Comparison of ENCODE assay signal across 19 cellular contexts in genomic region chr19:30731596-30731995, GRCh38.
DNase-seq lines count a peak whose midpoint lies in the region; ATAC-seq and TF ChIP-seq lines count a peak whose summit lies in the region.
"Had no signal": no experiment of that assay in that cellular context is flagged by ENCODE, and none has a peak within 500 bp of the region (broad histone marks: within the 10 kb centered on the region; RNA-seq: fewer than 3 reads in every experiment).

No MANE protein-coding gene starts in this region.

- DNase-seq in Right ventricle myocardium superior = no peak
- DNase-seq in Right ventricle myocardium inferior (ENCODE audit: missing footprints) = no peak
- DNase-seq in H9 = no peak
- peak; percentile 68 for DNase-seq in NCI-H2171 treated with DMSO at 0.1 percent for 48 hours (lab: John Stamatoyannopoulos, UW)
- DNase-seq in NAMALWA (ENCODE audit: low spot score) = no peak
- DNase-seq in stimulated activated CD4-positive, alpha-beta T cell treated with anti-CD3 and anti-CD28 coated beads, Interleukin-4, amount 100 ng/mL, for 4 hours = no peak
- DNase-seq: 8988T; ACHN; AML-193; BE2C; CD4-positive, alpha-beta T cell; CD8-positive, alpha-beta memory T cell; DMS153; DND-41; GOT3; HCEC 1CT had no signal

- H3K4me1 Mint-ChIP-seq in H9 = peaks cover 9% of the 10 kb centered on the region in 2 experiments
- H3K4me1 Mint-ChIP-seq: CD14-positive monocyte; CD8-positive, alpha-beta memory T cell had no signal

- H3K4me3 Mint-ChIP-seq in H9 = no peak overlapping the region
- H3K4me3 Mint-ChIP-seq: CD14-positive monocyte; CD4-positive, alpha-beta T cell; CD8-positive, alpha-beta memory T cell had no signal

- no peak for TF ChIP-seq CTCF in H9 (conservative IDR thresholded peaks at IDR 0.05)

- ATAC-seq in Right ventricle myocardium superior (ENCODE audit: poor library complexity) (peak; percentile 43), Right ventricle myocardium inferior (no peak)
- ATAC-seq: A549 had no signal

- H4K8ac ChIP-seq in H9 (replicated peaks; ENCODE audit: insufficient read length, low read depth, low read length) = no peak overlapping the region

- no peak overlapping the region for H2BK120ac ChIP-seq in H9 (ENCODE audit: low read depth, low read length, poor library complexity, severe bottlenecking)

- no peak overlapping the region for H3K18ac ChIP-seq in H9 (ENCODE audit: insufficient read length, low read depth, low read length)

- 0 out of 2 replicates have a peak overlapping the region, but pooled peaks have one; percentile 22 for H3K14ac ChIP-seq in H9 (ENCODE audit: insufficient read depth, low read length)

- no peak overlapping the region for H3K27ac ChIP-seq in H9 (ENCODE audit: insufficient read length, low read depth, low read length)
- H3K27ac ChIP-seq: A549; BLaER1 treated with 17β-estradiol and CSF1 and Interleukin-3, amounts not matched to agents 10 nM and 100 nM had no signal

- no peak overlapping the region for H3T11ph ChIP-seq in H9 (ENCODE audit: low read length)

- no peaks in the 10 kb centered on the region for H3K23me2 ChIP-seq in H9 (ENCODE audit: insufficient read length, low read depth, low read length, poor library complexity, severe bottlenecking)

- no peak overlapping the region for H4K91ac ChIP-seq in H9 (ENCODE audit: insufficient read length, low read depth, low read length)

- no peak overlapping the region for H3K4me2 ChIP-seq in H9 (ENCODE audit: insufficient read depth, insufficient read length, low read length)
- H3K4me2 ChIP-seq: A549; BLaER1 treated with 17β-estradiol and CSF1 and Interleukin-3, amounts not matched to agents 10 nM and 100 nM had no signal

- H3K56ac ChIP-seq in H9 (ENCODE audit: insufficient read length, low read depth, low read length) = no peak overlapping the region

- no peaks in the 10 kb centered on the region for H3K9me3 Mint-ChIP-seq in H9
- H3K9me3 Mint-ChIP-seq: CD4-positive, alpha-beta T cell had no signal

- no CpG with 5 or more reads among the region's 3 CpGs for WGBS in H9 (ENCODE audit: extremely low coverage, insufficient read length, low lambda C conversion rate)

- no peak overlapping the region for H2BK12ac ChIP-seq in H9 (ENCODE audit: insufficient read length, low read depth, low read length)

- intact Hi-C loops in Right ventricle myocardium superior (cut with DNase I) = no loop called here
- intact Hi-C loops in Right ventricle myocardium inferior (cut with DNase I) = no loop called here

- H2BK20ac ChIP-seq in H9 (ENCODE audit: low read depth, low read length, poor library complexity, severe bottlenecking) = no peak overlapping the region

- H3K4me1 ChIP-seq in H9 (ENCODE audit: insufficient read depth, low read length) = no peaks in the 10 kb centered on the region
- H3K4me1 ChIP-seq: A549, BE2C had no signal

- H4K20me1 ChIP-seq in H9 (ENCODE audit: control insufficient read depth, insufficient read depth, insufficient read length) = no peaks in the 10 kb centered on the region
- H4K20me1 ChIP-seq: BLaER1 treated with 17β-estradiol and CSF1 and Interleukin-3, amounts not matched to agents 10 nM and 100 nM had no signal

- no peak overlapping the region for H3K27ac Mint-ChIP-seq in H9
- H3K27ac Mint-ChIP-seq: CD14-positive monocyte; CD4-positive, alpha-beta T cell; CD8-positive, alpha-beta memory T cell had no signal

- H3K27me3 Mint-ChIP-seq in H9 (ENCODE audit: low read depth) = peaks cover 2% of the 10 kb centered on the region; the same call in 1 of the 2 replicates
- H3K27me3 Mint-ChIP-seq: CD4-positive, alpha-beta T cell had no signal

- no peak overlapping the region for H3K9ac ChIP-seq in H9 (ENCODE audit: extremely low read depth, insufficient read length, low read length)
- H3K9ac ChIP-seq: BLaER1 treated with 17β-estradiol and CSF1 and Interleukin-3, amounts not matched to agents 10 nM and 100 nM had no signal

- H3K9me3 ChIP-seq in H9 (ENCODE audit: control insufficient read depth, low read depth, low read length) = no peaks in the 10 kb centered on the region
- H3K9me3 ChIP-seq: A549; BE2C; BLaER1 treated with 17β-estradiol and CSF1 and Interleukin-3, amounts not matched to agents 10 nM and 100 nM had no signal

- H2AFZ ChIP-seq in H9 (ENCODE audit: low read length) = no peak overlapping the region

- H3K36me3 Mint-ChIP-seq in H9 (ENCODE audit: insufficient read depth in 1 of 3, low read depth in 3 of 3) = no peaks in the 10 kb centered on the region
- H3K36me3 Mint-ChIP-seq: CD14-positive monocyte; CD8-positive, alpha-beta memory T cell had no signal

- H2BK5ac ChIP-seq in H9 (ENCODE audit: insufficient read length, low read length) = no peak overlapping the region

- H2BK15ac ChIP-seq in H9 (ENCODE audit: low read depth, low read length) = no peak overlapping the region

- H3K4ac ChIP-seq in H9 (ENCODE audit: low read depth, low read length) = no peak overlapping the region

- no peak overlapping the region for H4K5ac ChIP-seq in H9 (ENCODE audit: insufficient read length, low read depth, low read length)

- H3K79me2 ChIP-seq in H9 (ENCODE audit: insufficient read depth, low read length) = no peaks in the 10 kb centered on the region

- no peak overlapping the region for H2AK5ac ChIP-seq in H9 (ENCODE audit: insufficient read length, low read length)

- no peaks in the 10 kb centered on the region for H3K27me3 ChIP-seq in H9 (ENCODE audit: insufficient read depth, low read length)
- H3K27me3 ChIP-seq: BE2C; BLaER1 treated with 17β-estradiol and CSF1 and Interleukin-3, amounts not matched to agents 10 nM and 100 nM had no signal

- no peaks in the 10 kb centered on the region for H3K79me1 ChIP-seq in H9 (ENCODE audit: insufficient read depth, low read depth, low read length, poor library complexity, severe bottlenecking)

- no peak overlapping the region for H3K23ac ChIP-seq in H9 (ENCODE audit: insufficient read length, low read depth, low read length)
